ENCODE assay signal across 1 cellular context in genomic region chr1:156592158-156592909, GRCh38.
A peak's percentile ranks its signal among the peaks of the same experiment; 100 is the strongest.
TF ChIP-seq lines count a peak whose summit lies in the region.

No MANE protein-coding gene starts in this region.

TF ChIP-seq in K562, 482 proteins besides CTCF, POLR2A, EP300 and RAD21 (continues in another document):
- TF ChIP-seq SMARCE1 (IDR thresholded peaks at IDR 0.05): no peak
- no peak for TF ChIP-seq SMC3 (conservative IDR thresholded peaks at IDR 0.05; ENCODE audit: insufficient read depth, low read depth, low read length)
- TF ChIP-seq CSDE1 (IDR thresholded peaks at IDR 0.05): no peak
- TF ChIP-seq HDAC6 (IDR thresholded peaks at IDR 0.05; ENCODE audit: low read depth, low read length): no peak
- no peak for TF ChIP-seq JUNB (CRISPR knock-in tag; conservative IDR thresholded peaks at IDR 0.05)
- no peak for TF ChIP-seq ZNF77 (CRISPR knock-in tag; IDR thresholded peaks at IDR 0.05)
- TF ChIP-seq, protein P1, sequence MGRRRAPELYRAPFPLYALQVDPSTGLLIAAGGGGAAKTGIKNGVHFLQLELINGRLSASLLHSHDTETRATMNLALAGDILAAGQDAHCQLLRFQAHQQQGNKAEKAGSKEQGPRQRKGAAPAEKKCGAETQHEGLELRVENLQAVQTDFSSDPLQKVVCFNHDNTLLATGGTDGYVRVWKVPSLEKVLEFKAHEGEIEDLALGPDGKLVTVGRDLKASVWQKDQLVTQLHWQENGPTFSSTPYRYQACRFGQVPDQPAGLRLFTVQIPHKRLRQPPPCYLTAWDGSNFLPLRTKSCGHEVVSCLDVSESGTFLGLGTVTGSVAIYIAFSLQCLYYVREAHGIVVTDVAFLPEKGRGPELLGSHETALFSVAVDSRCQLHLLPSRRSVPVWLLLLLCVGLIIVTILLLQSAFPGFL (CRISPR knock-in tag; IDR thresholded peaks at IDR 0.05): no peak
- TF ChIP-seq RBM22 (IDR thresholded peaks at IDR 0.05; ENCODE audit: low read depth, low read length, poor library complexity, severe bottlenecking): no peak
- TF ChIP-seq, protein P2, sequence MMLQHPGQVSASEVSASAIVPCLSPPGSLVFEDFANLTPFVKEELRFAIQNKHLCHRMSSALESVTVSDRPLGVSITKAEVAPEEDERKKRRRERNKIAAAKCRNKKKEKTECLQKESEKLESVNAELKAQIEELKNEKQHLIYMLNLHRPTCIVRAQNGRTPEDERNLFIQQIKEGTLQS (IDR thresholded peaks at IDR 0.05): no peak
- TF ChIP-seq, protein P2 (CRISPR knock-in tag; conservative IDR thresholded peaks at IDR 0.05): peak; percentile 60; the same call in 1 of the 2 replicates
- TF ChIP-seq CREB1 (IDR thresholded peaks at IDR 0.05): no peak
- TF ChIP-seq CREB1 (CRISPR knock-in tag; IDR thresholded peaks at IDR 0.05): no peak
- TF ChIP-seq ZNF436 (CRISPR knock-in tag; IDR thresholded peaks at IDR 0.05): no peak
- TF ChIP-seq MBD2 (IDR thresholded peaks at IDR 0.05; ENCODE audit: borderline replicate concordance, low read depth): no peak
- no peak for TF ChIP-seq ZNF695 (CRISPR knock-in tag; IDR thresholded peaks at IDR 0.05)
- 0 out of 2 replicates have a peak, but pooled peaks have one; percentile 14 for TF ChIP-seq ZBTB7A (IDR thresholded peaks at IDR 0.05; ENCODE audit: borderline replicate concordance, control insufficient read depth, low read depth, low read length)
- TF ChIP-seq, protein P3, sequence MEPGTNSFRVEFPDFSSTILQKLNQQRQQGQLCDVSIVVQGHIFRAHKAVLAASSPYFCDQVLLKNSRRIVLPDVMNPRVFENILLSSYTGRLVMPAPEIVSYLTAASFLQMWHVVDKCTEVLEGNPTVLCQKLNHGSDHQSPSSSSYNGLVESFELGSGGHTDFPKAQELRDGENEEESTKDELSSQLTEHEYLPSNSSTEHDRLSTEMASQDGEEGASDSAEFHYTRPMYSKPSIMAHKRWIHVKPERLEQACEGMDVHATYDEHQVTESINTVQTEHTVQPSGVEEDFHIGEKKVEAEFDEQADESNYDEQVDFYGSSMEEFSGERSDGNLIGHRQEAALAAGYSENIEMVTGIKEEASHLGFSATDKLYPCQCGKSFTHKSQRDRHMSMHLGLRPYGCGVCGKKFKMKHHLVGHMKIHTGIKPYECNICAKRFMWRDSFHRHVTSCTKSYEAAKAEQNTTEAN (CRISPR knock-in tag; IDR thresholded peaks at IDR 0.05): peak; percentile 10; the same call in 1 of the 2 replicates
- no peak for TF ChIP-seq BMI1 (IDR thresholded peaks at IDR 0.05; ENCODE audit: low read length)
- no peak for TF ChIP-seq ARID1B (IDR thresholded peaks at IDR 0.05)
- no peak for TF ChIP-seq GABPA (tag; conservative IDR thresholded peaks at IDR 0.05; ENCODE audit: low read depth)
- no peak for TF ChIP-seq ZKSCAN3 (CRISPR knock-in tag; IDR thresholded peaks at IDR 0.05)
- 0 out of 2 replicates have a peak, but pooled peaks have one; percentile 1 for TF ChIP-seq CBFB (CRISPR knock-in tag; IDR thresholded peaks at IDR 0.05)
- no peak for TF ChIP-seq ERF (CRISPR knock-in tag; IDR thresholded peaks at IDR 0.05)
- TF ChIP-seq, protein P4, sequence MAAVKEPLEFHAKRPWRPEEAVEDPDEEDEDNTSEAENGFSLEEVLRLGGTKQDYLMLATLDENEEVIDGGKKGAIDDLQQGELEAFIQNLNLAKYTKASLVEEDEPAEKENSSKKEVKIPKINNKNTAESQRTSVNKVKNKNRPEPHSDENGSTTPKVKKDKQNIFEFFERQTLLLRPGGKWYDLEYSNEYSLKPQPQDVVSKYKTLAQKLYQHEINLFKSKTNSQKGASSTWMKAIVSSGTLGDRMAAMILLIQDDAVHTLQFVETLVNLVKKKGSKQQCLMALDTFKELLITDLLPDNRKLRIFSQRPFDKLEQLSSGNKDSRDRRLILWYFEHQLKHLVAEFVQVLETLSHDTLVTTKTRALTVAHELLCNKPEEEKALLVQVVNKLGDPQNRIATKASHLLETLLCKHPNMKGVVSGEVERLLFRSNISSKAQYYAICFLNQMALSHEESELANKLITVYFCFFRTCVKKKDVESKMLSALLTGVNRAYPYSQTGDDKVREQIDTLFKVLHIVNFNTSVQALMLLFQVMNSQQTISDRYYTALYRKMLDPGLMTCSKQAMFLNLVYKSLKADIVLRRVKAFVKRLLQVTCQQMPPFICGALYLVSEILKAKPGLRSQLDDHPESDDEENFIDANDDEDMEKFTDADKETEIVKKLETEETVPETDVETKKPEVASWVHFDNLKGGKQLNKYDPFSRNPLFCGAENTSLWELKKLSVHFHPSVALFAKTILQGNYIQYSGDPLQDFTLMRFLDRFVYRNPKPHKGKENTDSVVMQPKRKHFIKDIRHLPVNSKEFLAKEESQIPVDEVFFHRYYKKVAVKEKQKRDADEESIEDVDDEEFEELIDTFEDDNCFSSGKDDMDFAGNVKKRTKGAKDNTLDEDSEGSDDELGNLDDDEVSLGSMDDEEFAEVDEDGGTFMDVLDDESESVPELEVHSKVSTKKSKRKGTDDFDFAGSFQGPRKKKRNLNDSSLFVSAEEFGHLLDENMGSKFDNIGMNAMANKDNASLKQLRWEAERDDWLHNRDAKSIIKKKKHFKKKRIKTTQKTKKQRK (IDR thresholded peaks at IDR 0.05; ENCODE audit: borderline replicate concordance, low read depth, low read length): no peak
- no peak for TF ChIP-seq KDM2B (CRISPR knock-in tag; IDR thresholded peaks at IDR 0.05)
- no peak for TF ChIP-seq U2AF1 (optimal IDR thresholded peaks at IDR 0.05; ENCODE audit: low read depth, low read length)
- TF ChIP-seq MTA2 (IDR thresholded peaks at IDR 0.05; ENCODE audit: low read depth): no peak
- no peak for TF ChIP-seq ZNF717 (CRISPR knock-in tag; IDR thresholded peaks at IDR 0.05)
- no peak for TF ChIP-seq ZNF740 (CRISPR knock-in tag; IDR thresholded peaks at IDR 0.05)
- TF ChIP-seq ZNF740 (tag; IDR thresholded peaks at IDR 0.05): no peak
- TF ChIP-seq, protein P5, sequence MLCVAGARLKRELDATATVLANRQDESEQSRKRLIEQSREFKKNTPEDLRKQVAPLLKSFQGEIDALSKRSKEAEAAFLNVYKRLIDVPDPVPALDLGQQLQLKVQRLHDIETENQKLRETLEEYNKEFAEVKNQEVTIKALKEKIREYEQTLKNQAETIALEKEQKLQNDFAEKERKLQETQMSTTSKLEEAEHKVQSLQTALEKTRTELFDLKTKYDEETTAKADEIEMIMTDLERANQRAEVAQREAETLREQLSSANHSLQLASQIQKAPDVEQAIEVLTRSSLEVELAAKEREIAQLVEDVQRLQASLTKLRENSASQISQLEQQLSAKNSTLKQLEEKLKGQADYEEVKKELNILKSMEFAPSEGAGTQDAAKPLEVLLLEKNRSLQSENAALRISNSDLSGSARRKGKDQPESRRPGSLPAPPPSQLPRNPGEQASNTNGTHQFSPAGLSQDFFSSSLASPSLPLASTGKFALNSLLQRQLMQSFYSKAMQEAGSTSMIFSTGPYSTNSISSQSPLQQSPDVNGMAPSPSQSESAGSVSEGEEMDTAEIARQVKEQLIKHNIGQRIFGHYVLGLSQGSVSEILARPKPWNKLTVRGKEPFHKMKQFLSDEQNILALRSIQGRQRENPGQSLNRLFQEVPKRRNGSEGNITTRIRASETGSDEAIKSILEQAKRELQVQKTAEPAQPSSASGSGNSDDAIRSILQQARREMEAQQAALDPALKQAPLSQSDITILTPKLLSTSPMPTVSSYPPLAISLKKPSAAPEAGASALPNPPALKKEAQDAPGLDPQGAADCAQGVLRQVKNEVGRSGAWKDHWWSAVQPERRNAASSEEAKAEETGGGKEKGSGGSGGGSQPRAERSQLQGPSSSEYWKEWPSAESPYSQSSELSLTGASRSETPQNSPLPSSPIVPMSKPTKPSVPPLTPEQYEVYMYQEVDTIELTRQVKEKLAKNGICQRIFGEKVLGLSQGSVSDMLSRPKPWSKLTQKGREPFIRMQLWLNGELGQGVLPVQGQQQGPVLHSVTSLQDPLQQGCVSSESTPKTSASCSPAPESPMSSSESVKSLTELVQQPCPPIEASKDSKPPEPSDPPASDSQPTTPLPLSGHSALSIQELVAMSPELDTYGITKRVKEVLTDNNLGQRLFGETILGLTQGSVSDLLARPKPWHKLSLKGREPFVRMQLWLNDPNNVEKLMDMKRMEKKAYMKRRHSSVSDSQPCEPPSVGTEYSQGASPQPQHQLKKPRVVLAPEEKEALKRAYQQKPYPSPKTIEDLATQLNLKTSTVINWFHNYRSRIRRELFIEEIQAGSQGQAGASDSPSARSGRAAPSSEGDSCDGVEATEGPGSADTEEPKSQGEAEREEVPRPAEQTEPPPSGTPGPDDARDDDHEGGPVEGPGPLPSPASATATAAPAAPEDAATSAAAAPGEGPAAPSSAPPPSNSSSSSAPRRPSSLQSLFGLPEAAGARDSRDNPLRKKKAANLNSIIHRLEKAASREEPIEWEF (CRISPR knock-in tag; IDR thresholded peaks at IDR 0.05): no peak
- no peak for TF ChIP-seq ZNF57 (CRISPR knock-in tag; IDR thresholded peaks at IDR 0.05)
- no peak for TF ChIP-seq DPF2 (IDR thresholded peaks at IDR 0.05)
- no peak for TF ChIP-seq BRD9 (IDR thresholded peaks at IDR 0.05; ENCODE audit: low read depth, partially characterized antibody)
- TF ChIP-seq IRF9 (tag; IDR thresholded peaks at IDR 0.05): no peak
- no peak for TF ChIP-seq OTX1 (CRISPR knock-in tag; IDR thresholded peaks at IDR 0.05)
- peak; percentile 74; the same call in 1 of the 2 replicates for TF ChIP-seq FOXP1 (CRISPR knock-in tag; IDR thresholded peaks at IDR 0.05)
- no peak for TF ChIP-seq PHTF2 (CRISPR knock-in tag; IDR thresholded peaks at IDR 0.05)
- no peak for TF ChIP-seq ESRRB (CRISPR knock-in tag; IDR thresholded peaks at IDR 0.05; ENCODE audit: borderline replicate concordance)
- TF ChIP-seq ZNF699 (CRISPR knock-in tag; IDR thresholded peaks at IDR 0.05; ENCODE audit: insufficient replicate concordance): no peak
- TF ChIP-seq TFE3 (CRISPR knock-in tag; IDR thresholded peaks at IDR 0.05): no peak
- no peak for TF ChIP-seq STAT5A (IDR thresholded peaks at IDR 0.05; ENCODE audit: borderline replicate concordance, low read length)
- TF ChIP-seq ZNF232 (CRISPR knock-in tag; IDR thresholded peaks at IDR 0.05): no peak
- TF ChIP-seq BCOR (IDR thresholded peaks at IDR 0.05): no peak
- TF ChIP-seq MAZ (CRISPR knock-in tag; conservative IDR thresholded peaks at IDR 0.05 in 1 of 2, IDR thresholded peaks at IDR 0.05 in 1 of 2): no peak
- TF ChIP-seq WHSC1 (IDR thresholded peaks at IDR 0.05; ENCODE audit: low read length): no peak
- TF ChIP-seq ZMIZ1 (IDR thresholded peaks at IDR 0.05; ENCODE audit: low read depth in 2 of 2, low read length in 2 of 2): no peak
- no peak for TF ChIP-seq ZNF778 (CRISPR knock-in tag; IDR thresholded peaks at IDR 0.05)
- peak; percentile 57; the same call in 1 of the 2 replicates for TF ChIP-seq TFAP4 (CRISPR knock-in tag; IDR thresholded peaks at IDR 0.05; ENCODE audit: borderline replicate concordance)
